ENCODE assay signal across 1 cellular context in genomic region chr9:126834672-126835071, GRCh38.
TF ChIP-seq lines count a peak whose summit lies in the region.

No MANE protein-coding gene starts in this region.

TF ChIP-seq in GM12878, 131 proteins besides CTCF, POLR2A, EP300 and RAD21:
- no peak for TF ChIP-seq EZH2 (IDR thresholded peaks at IDR 0.05; ENCODE audit: borderline replicate concordance, control insufficient read depth, low read depth, low read length)
- no peak for TF ChIP-seq SMARCA5 (IDR thresholded peaks at IDR 0.05)
- TF ChIP-seq RUNX3 (IDR thresholded peaks at IDR 0.05; ENCODE audit: low read length) = peak; percentile 61
